ENCODE assay signal across 8 cellular contexts in the genomic region with DNA sequence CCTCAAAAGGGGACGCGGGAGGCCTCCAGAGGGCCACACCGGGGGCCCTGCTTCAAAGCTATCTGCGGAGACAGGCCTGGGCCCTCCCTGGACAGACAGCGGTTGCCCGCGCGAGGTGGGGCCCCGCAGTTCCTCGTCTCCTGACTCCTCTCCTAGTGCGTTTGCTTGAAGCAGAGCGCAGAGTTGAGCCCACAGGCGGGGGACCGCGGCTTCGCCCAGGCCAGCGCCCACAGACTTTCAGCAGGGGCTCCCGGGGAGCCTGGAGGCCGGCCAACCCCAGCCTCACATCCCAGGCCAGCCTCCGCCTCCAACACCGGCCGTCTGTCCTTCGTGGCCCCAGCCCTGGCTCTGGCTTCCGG. TPM values are rescaled to one million over a fixed set of nuclear protein-coding genes. Genes with fewer than 3 reads are reported as not detected.
DNase-seq lines count a peak whose midpoint lies in the region; ATAC-seq and TF ChIP-seq lines count a peak whose summit lies in the region.

No MANE protein-coding gene starts in this region.

- in situ Hi-C loops in transverse colon (cut with MboI; ENCODE audit: low pct_ligation_motif_present in 1 of 4, low pct_unique_long_range_greater_than_20kb in 1 of 4, low sequenced_read_pairs in 3 of 4) = no loop called here

- H3K9me3 Mint-ChIP-seq in activated T-helper 17 cell treated with anti-CD3 and anti-CD28 coated beads, Interleukin-2, amount 50 U/mL, for 72 hours = no peaks in the 10 kb centered on the region

- H3K4me1 Mint-ChIP-seq in activated T-helper 17 cell treated with anti-CD3 and anti-CD28 coated beads, Interleukin-2, amount 50 U/mL, for 72 hours = peaks cover 5% of the 10 kb centered on the region

- peaks cover 31% of the 10 kb centered on the region for H3K27me3 Mint-ChIP-seq in activated T-helper 17 cell treated with anti-CD3 and anti-CD28 coated beads, Interleukin-2, amount 50 U/mL, for 72 hours

- H3K27ac ChIP-seq in transverse colon = peak overlapping the region; percentile 65 to 77 (median 75)

- TF ChIP-seq EP300 in transverse colon (IDR thresholded peaks at IDR 0.05; ENCODE audit: low read depth) = no peak

- H3K27me3 ChIP-seq in transverse colon = peaks cover 32% of the 10 kb centered on the region

- WGBS in transverse colon (ENCODE audit: low coverage in 1 of 2), 2 donors = 20% methylated on average over 18 of the region's 24 CpGs; no CpG with 5 or more reads in 1 of the 2 donors

- H3K4me3 Mint-ChIP-seq in activated T-helper 17 cell treated with anti-CD3 and anti-CD28 coated beads, Interleukin-2, amount 50 U/mL, for 72 hours = peak overlapping the region; percentile 68

- H3K36me3 Mint-ChIP-seq in activated T-helper 17 cell treated with anti-CD3 and anti-CD28 coated beads, Interleukin-2, amount 50 U/mL, for 72 hours (ENCODE audit: low read depth) = peaks cover 11% of the 10 kb centered on the region

- peak overlapping the region; percentile 18 for H3K27ac Mint-ChIP-seq in activated T-helper 17 cell treated with anti-CD3 and anti-CD28 coated beads, Interleukin-2, amount 50 U/mL, for 72 hours

- H3K4me3 ChIP-seq in transverse colon = peak overlapping the region; percentile 7 to 76 (median 58)

- H3K9me3 ChIP-seq in transverse colon = no peaks in the 10 kb centered on the region

- TF ChIP-seq CTCF in transverse colon (IDR thresholded peaks at IDR 0.05) = no peak

- H3K36me3 ChIP-seq in transverse colon = no peaks in the 10 kb centered on the region

- TF ChIP-seq POLR2A in transverse colon (IDR thresholded peaks at IDR 0.05) = no peak

- peaks cover 0 to 24% (median 18%) of the 10 kb centered on the region in 4 donors for H3K4me1 ChIP-seq in transverse colon

- peak; percentile 23 for ATAC-seq in activated T-helper 17 cell treated with anti-CD3 and anti-CD28 coated beads, Interleukin-2, amount 50 U/mL, for 72 hours (replicated peaks)
- ATAC-seq in left colon = peak; percentile 32

- intact Hi-C loops in left colon (cut with DNase I, micrococcal nuclease) (no loop called here), transverse colon (cut with DNase I; ENCODE audit: low total_unique reads) (no loop called here)

- peak; percentile 61 for DNase-seq in activated CD8-positive, alpha-beta memory T cell treated with anti-CD3 and anti-CD28 coated beads, Interleukin-2, amount 50 U/mL, for 48 hours
- no peak for DNase-seq in activated CD8-positive, alpha-beta memory T cell treated with anti-CD3 and anti-CD28 coated beads for 24 hours
- DNase-seq in left colon (peak in 1 of 2 donors; percentile 29), transverse colon (no peak), mesenteric fat pad (ENCODE audit: low spot score) (no peak), iPS-NIHi7 (ENCODE audit: extremely low spot score) (no peak), NCI-H2107 treated with DMSO at 0.1 percent for 48 hours (lab: John Stamatoyannopoulos, UW; ENCODE audit: unreplicated experiment) (no peak)

RNA-seq across cellular contexts. Expression of a gene that starts 0.5 kb away (rescaled TPM):
- total RNA-seq in activated T-helper 17 cell treated with anti-CD3 and anti-CD28 coated beads, Interleukin-2, amount 50 U/mL, for 72 hours = 1 to 10 TPM; 1.2 to 4.4 TPM
- total RNA-seq in left colon (1 to 10 TPM in 1 of 2 donors, under 1 TPM in 1; 0.92 to 2.4 TPM), transverse colon (1 to 10 TPM in 3 of 4 donors, under 1 TPM in 1; 0.95 to 4.8 (median 1.7) TPM), mesenteric fat pad (13.2 TPM)
